12 cellular contexts compared by ENCODE assay signal in the genomic region with DNA sequence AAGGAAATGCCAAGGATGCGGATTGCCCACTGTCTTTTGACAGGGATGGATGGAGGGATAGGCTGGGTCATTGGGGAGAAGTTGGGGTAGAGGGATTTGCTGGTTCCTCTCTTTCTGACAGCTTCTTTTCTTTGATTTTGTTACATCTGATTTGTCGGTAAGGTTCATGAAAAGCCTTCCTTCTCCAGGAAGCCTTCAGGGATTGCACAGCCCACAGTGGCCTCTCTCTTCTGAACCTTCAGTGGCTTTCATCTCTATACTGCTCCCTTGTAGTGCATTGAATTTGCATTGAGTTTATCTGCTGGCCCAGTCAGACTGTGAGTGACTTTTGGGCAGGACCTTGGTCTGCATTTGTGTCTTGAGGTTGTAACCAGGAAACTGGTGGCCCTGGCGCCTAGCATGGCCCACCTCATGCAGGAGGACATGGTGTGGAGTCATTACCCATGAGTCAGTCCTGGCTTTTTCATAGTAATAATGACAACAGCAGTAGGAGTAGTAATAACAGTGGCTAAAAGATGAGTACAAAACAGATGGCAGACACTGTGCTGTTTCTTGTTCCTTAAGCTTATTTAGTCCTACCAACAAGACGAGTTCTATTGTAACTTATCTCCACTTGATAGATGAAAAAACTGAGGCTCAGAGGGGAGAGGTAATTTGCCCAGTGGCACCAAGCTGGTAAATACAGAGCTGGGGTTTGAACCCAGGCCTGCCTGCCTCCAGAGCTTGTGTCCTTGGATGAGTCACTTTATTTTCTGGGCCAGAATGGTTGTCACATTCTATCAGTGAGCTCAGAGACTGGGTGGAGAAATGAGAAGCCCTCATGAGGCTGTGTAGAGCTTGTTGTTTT. TPM values are rescaled to one million over a fixed set of nuclear protein-coding genes. Genes with fewer than 3 reads are reported as not detected.
DNase-seq lines count a peak whose midpoint lies in the region; ATAC-seq and TF ChIP-seq lines count a peak whose summit lies in the region.
"Had no signal": no experiment of that assay in that cellular context is flagged by ENCODE, and none has a peak within 500 bp of the region (broad histone marks: within the 10 kb centered on the region; RNA-seq: fewer than 3 reads in every experiment).

No MANE protein-coding gene starts in this region.

- H3K27ac ChIP-seq in SJSA1, result peak overlapping the region; percentile 48

- peaks cover 44% of the 10 kb centered on the region for H3K36me3 ChIP-seq in SJSA1

- no peaks in the 10 kb centered on the region for H3K9me3 Mint-ChIP-seq in activated naive CD4-positive, alpha-beta T cell treated with anti-CD3 and anti-CD28 coated beads, Interleukin-2, amount 50 U/mL, for 72 hours
- H3K9me3 Mint-ChIP-seq: activated T-cell treated with anti-CD3 and anti-CD28 coated beads, Interleukin-2, amount 50 U/mL, for 24 hours had no signal

- H3K9me3 ChIP-seq in SJSA1 (replicated peaks), result no peaks in the 10 kb centered on the region

- peak in 1 of 2 donors; percentile 13 for DNase-seq in activated naive CD4-positive, alpha-beta T cell treated with anti-CD3 and anti-CD28 coated beads, Interleukin-2, amount 50 U/mL, for 72 hours (ENCODE audit: low spot score in 2 of 2)
- no peak for DNase-seq in activated naive CD4-positive, alpha-beta T cell treated with anti-CD3 and anti-CD28 coated beads, Interleukin-2, amount 50 U/mL, for 16 hours
- peak; percentile 80 to 87 for DNase-seq in SJSA1 (ENCODE audit: low read depth in 1 of 2, low spot score in 2 of 2)
- peak; percentile 39 for DNase-seq in fibroblast of pulmonary artery (ENCODE audit: low read depth)
- DNase-seq in stromal cell of bone marrow (ENCODE audit: low read depth), result peak; percentile 56
- no peak for DNase-seq in DMS53 treated with DMSO at 0.1 percent for 48 hours (lab: John Stamatoyannopoulos, UW; ENCODE audit: unreplicated experiment)
- no peak for DNase-seq in H4 (ENCODE audit: low spot score)
- DNase-seq: activated T-cell treated with anti-CD3 and anti-CD28 coated beads, Interleukin-2, amount 50 U/mL, for 24 hours; KBM-7; naive thymus-derived CD4-positive, alpha-beta T cell; stimulated activated CD4-positive, alpha-beta T cell treated with anti-CD3 and anti-CD28 coated beads, Interleukin-4, amount 100 ng/mL, for 4 hours had no signal

- TF ChIP-seq CTCF in fibroblast of pulmonary artery (IDR thresholded peaks at IDR 0.05; ENCODE audit: low read length, missing control alignments), result no peak

- peak; percentile 64 to 94 for ATAC-seq in activated naive CD4-positive, alpha-beta T cell treated with anti-CD3 and anti-CD28 coated beads, Interleukin-2, amount 50 U/mL, for 72 hours
- no peak for ATAC-seq in HG02642 (IDR thresholded peaks at IDR 0.05; ENCODE audit: poor library complexity, unreplicated experiment)
- ATAC-seq: naive thymus-derived CD4-positive, alpha-beta T cell had no signal

- H3K27me3 ChIP-seq in SJSA1 (replicated peaks), result no peaks in the 10 kb centered on the region

- peaks cover 56% of the 10 kb centered on the region for H3K4me1 ChIP-seq in SJSA1 (replicated peaks)

- peak overlapping the region in 1 of 2 donors; percentile 44 for H3K27ac Mint-ChIP-seq in activated naive CD4-positive, alpha-beta T cell treated with anti-CD3 and anti-CD28 coated beads, Interleukin-2, amount 50 U/mL, for 72 hours
- H3K27ac Mint-ChIP-seq: activated T-cell treated with anti-CD3 and anti-CD28 coated beads, Interleukin-2, amount 50 U/mL, for 24 hours had no signal

- H3K4me3 ChIP-seq in SJSA1, result no peak overlapping the region
- no peak overlapping the region for H3K4me3 ChIP-seq in fibroblast of pulmonary artery (replicated peaks; ENCODE audit: low read depth, low read length)

- H3K36me3 Mint-ChIP-seq in activated naive CD4-positive, alpha-beta T cell treated with anti-CD3 and anti-CD28 coated beads, Interleukin-2, amount 50 U/mL, for 72 hours, result no peaks in the 10 kb centered on the region

RNA-seq across cellular contexts. Expression of a gene that starts 28.4 kb away (rescaled TPM):
- total RNA-seq in activated naive CD4-positive, alpha-beta T cell treated with anti-CD3 and anti-CD28 coated beads, Interleukin-2, amount 50 U/mL, for 72 hours, result under 1 TPM; 0.20 to 0.70 TPM
- total RNA-seq in SJSA1 (2014; rRNA removed; shearing (Covaris generic)), result 46.4 and 78.8 TPM in 2 replicates
- total RNA-seq in H4 (2014; rRNA removed; shearing (Covaris generic)), result 3.4 and 4.7 TPM in 2 replicates

Comparison
In these comparisons a context has a peak if more than half of its experiments do, and no peak if none do; other contexts are left out.
1. DNase-seq: peak in SJSA1 (2 of 2), fibroblast of pulmonary artery (single experiment) and stromal cell of bone marrow (single experiment); none in activated naive CD4-positive, alpha-beta T cell treated with anti-CD3 and anti-CD28 coated beads, Interleukin-2, amount 50 U/mL, for 16 hours (single experiment), DMS53 treated with DMSO at 0.1 percent for 48 hours (single experiment) and H4 (single experiment).